In the genomic region with DNA sequence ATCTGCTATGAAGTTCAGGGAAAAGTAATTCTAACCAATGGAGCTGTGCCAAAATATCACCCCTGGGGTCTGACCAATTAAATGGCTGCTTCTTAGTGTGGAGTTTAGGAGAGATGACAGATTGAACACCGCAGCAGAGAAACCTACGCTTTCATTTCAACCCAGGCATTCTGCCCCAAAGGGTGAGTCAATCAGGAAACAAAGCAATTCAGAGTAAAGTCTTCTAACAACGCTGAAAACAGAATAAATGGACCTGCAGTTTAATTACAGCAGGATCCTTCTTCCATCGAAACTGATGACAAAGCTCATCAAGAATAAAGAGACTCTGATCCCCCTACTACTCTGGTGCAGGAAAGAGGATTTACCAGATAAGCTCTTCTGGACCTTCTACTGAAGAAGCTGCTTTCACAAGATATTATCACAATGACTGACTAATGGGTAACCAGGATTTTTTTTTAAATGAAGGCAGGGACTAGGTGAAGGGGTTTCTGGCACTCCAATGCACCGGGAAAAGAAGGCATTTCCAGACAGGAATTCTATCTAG, we compare ENCODE assay signal across 8 cellular contexts. TPM values are rescaled to one million over a fixed set of nuclear protein-coding genes. Genes with fewer than 3 reads are reported as not detected.
DNase-seq lines count a peak whose midpoint lies in the region; ATAC-seq and TF ChIP-seq lines count a peak whose summit lies in the region.

No MANE protein-coding gene starts in this region.

- peak; percentile 46 for ATAC-seq in GM18498 (IDR thresholded peaks at IDR 0.05; ENCODE audit: unreplicated experiment)
- peak; percentile 51 for ATAC-seq in HG03520 (IDR thresholded peaks at IDR 0.05; ENCODE audit: unreplicated experiment)
- no peak for ATAC-seq in GM21515 (IDR thresholded peaks at IDR 0.05; ENCODE audit: unreplicated experiment)

- DNase-seq in activated CD4-positive, alpha-beta T cell treated with anti-CD3 and anti-CD28 coated beads, Interleukin-2, amount 10 ng/mL, durations not matched to agents 24 days and 14 days: peak; percentile 91
- no peak for DNase-seq in epithelial cell of proximal tubule (ENCODE audit: low read depth)
- DNase-seq in stimulated activated CD4-positive, alpha-beta T cell treated with anti-CD3 and anti-CD28 coated beads, Interleukin-4, amount 100 ng/mL, for 4 hours: peak; percentile 12 to 69
- DNase-seq in KBM-7: no peak
- no peak for DNase-seq in SKM-1 treated with dmso at 0.1 percent for 144 hours (lab: John Stamatoyannopoulos, UW; ENCODE audit: unreplicated experiment)

- H3K4me3 ChIP-seq in epithelial cell of proximal tubule (ENCODE audit: low read depth, low read length): peak overlapping the region; percentile 2

- TF ChIP-seq CTCF in epithelial cell of proximal tubule (conservative IDR thresholded peaks at IDR 0.05; ENCODE audit: low read depth, low read length): no peak

- peak overlapping the region; percentile 94 for H3K27ac Mint-ChIP-seq in activated CD4-positive, alpha-beta T cell treated with anti-CD3 and anti-CD28 coated beads, Interleukin-2, amount 10 ng/mL, durations not matched to agents 24 days and 14 days

- in situ Hi-C loops in KBM-7 (cut with MboI; ENCODE audit: low pct_unique_long_range_greater_than_20kb, low sequenced_read_pairs): no loop called here

- peak overlapping the region; percentile 63 for H3K4me3 Mint-ChIP-seq in activated CD4-positive, alpha-beta T cell treated with anti-CD3 and anti-CD28 coated beads, Interleukin-2, amount 10 ng/mL, durations not matched to agents 24 days and 14 days

- intact Hi-C loops in activated CD4-positive, alpha-beta T cell treated with anti-CD3 and anti-CD28 coated beads, Interleukin-2, amount 10 ng/mL, durations not matched to agents 24 days and 14 days (cut with micrococcal nuclease): loop anchor here (1.0 to 5.0 kb wide), 6 partner anchors 16 to 195 kb away; partner anchors contain the start of genes RAD51D, RFFL and SLFN5

- no peaks in the 10 kb centered on the region for H3K9me3 Mint-ChIP-seq in activated CD4-positive, alpha-beta T cell treated with anti-CD3 and anti-CD28 coated beads, Interleukin-2, amount 10 ng/mL, durations not matched to agents 24 days and 14 days

- peaks cover 41% of the 10 kb centered on the region for H3K4me1 Mint-ChIP-seq in activated CD4-positive, alpha-beta T cell treated with anti-CD3 and anti-CD28 coated beads, Interleukin-2, amount 10 ng/mL, durations not matched to agents 24 days and 14 days

- no peaks in the 10 kb centered on the region for H3K27me3 Mint-ChIP-seq in activated CD4-positive, alpha-beta T cell treated with anti-CD3 and anti-CD28 coated beads, Interleukin-2, amount 10 ng/mL, durations not matched to agents 24 days and 14 days

- H3K36me3 Mint-ChIP-seq in activated CD4-positive, alpha-beta T cell treated with anti-CD3 and anti-CD28 coated beads, Interleukin-2, amount 10 ng/mL, durations not matched to agents 24 days and 14 days (ENCODE audit: low read depth): peaks cover 15% of the 10 kb centered on the region

RNA-seq across cellular contexts. Expression of gene RFFL, which starts 16.7 kb away (rescaled TPM):
- 23.5 TPM in 2 replicates for total RNA-seq in activated CD4-positive, alpha-beta T cell treated with anti-CD3 and anti-CD28 coated beads, Interleukin-2, amount 10 ng/mL, durations not matched to agents 24 days and 14 days
- 17.7 and 31.5 TPM in 2 replicates for total RNA-seq in epithelial cell of proximal tubule

Comparison
In these comparisons a context has a peak if more than half of its experiments do, and no peak if none do; other contexts are left out.
1. DNase-seq: peak in activated CD4-positive, alpha-beta T cell treated with anti-CD3 and anti-CD28 coated beads, Interleukin-2, amount 10 ng/mL, durations not matched to agents 24 days and 14 days (single experiment) and stimulated activated CD4-positive, alpha-beta T cell treated with anti-CD3 and anti-CD28 coated beads, Interleukin-4, amount 100 ng/mL, for 4 hours (2 of 2); none in epithelial cell of proximal tubule (single experiment), KBM-7 (single experiment) and SKM-1 treated with dmso at 0.1 percent for 144 hours (single experiment).